ENCODE assay signal across 1 cellular context in genomic region chr2:97995734-97996624, GRCh38.
TF ChIP-seq lines count a peak whose summit lies in the region.

A gene with protein sequence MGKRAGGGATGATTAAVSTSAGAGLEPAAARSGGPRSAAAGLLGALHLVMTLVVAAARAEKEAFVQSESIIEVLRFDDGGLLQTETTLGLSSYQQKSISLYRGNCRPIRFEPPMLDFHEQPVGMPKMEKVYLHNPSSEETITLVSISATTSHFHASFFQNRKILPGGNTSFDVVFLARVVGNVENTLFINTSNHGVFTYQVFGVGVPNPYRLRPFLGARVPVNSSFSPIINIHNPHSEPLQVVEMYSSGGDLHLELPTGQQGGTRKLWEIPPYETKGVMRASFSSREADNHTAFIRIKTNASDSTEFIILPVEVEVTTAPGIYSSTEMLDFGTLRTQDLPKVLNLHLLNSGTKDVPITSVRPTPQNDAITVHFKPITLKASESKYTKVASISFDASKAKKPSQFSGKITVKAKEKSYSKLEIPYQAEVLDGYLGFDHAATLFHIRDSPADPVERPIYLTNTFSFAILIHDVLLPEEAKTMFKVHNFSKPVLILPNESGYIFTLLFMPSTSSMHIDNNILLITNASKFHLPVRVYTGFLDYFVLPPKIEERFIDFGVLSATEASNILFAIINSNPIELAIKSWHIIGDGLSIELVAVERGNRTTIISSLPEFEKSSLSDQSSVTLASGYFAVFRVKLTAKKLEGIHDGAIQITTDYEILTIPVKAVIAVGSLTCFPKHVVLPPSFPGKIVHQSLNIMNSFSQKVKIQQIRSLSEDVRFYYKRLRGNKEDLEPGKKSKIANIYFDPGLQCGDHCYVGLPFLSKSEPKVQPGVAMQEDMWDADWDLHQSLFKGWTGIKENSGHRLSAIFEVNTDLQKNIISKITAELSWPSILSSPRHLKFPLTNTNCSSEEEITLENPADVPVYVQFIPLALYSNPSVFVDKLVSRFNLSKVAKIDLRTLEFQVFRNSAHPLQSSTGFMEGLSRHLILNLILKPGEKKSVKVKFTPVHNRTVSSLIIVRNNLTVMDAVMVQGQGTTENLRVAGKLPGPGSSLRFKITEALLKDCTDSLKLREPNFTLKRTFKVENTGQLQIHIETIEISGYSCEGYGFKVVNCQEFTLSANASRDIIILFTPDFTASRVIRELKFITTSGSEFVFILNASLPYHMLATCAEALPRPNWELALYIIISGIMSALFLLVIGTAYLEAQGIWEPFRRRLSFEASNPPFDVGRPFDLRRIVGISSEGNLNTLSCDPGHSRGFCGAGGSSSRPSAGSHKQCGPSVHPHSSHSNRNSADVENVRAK (N-terminal part only) (minus strand): TSS chr2:97995948. CDS start chr2:97995662, 286 bp downstream.

TF ChIP-seq in HepG2, 621 proteins besides CTCF, POLR2A, EP300 and RAD21 (continued from another document and continues in another):
- TF ChIP-seq, protein P1, sequence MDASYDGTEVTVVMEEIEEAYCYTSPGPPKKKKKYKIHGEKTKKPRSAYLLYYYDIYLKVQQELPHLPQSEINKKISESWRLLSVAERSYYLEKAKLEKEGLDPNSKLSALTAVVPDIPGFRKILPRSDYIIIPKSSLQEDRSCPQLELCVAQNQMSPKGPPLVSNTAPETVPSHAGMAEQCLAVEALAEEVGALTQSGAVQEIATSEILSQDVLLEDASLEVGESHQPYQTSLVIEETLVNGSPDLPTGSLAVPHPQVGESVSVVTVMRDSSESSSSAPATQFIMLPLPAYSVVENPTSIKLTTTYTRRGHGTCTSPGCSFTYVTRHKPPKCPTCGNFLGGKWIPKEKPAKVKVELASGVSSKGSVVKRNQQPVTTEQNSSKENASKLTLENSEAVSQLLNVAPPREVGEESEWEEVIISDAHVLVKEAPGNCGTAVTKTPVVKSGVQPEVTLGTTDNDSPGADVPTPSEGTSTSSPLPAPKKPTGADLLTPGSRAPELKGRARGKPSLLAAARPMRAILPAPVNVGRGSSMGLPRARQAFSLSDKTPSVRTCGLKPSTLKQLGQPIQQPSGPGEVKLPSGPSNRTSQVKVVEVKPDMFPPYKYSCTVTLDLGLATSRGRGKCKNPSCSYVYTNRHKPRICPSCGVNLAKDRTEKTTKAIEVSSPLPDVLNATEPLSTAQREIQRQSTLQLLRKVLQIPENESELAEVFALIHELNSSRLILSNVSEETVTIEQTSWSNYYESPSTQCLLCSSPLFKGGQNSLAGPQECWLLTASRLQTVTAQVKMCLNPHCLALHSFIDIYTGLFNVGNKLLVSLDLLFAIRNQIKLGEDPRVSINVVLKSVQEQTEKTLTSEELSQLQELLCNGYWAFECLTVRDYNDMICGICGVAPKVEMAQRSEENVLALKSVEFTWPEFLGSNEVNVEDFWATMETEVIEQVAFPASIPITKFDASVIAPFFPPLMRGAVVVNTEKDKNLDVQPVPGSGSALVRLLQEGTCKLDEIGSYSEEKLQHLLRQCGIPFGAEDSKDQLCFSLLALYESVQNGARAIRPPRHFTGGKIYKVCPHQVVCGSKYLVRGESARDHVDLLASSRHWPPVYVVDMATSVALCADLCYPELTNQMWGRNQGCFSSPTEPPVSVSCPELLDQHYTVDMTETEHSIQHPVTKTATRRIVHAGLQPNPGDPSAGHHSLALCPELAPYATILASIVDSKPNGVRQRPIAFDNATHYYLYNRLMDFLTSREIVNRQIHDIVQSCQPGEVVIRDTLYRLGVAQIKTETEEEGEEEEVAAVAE (CRISPR knock-in tag; IDR thresholded peaks at IDR 0.05; ENCODE audit: borderline replicate concordance): peak; percentile 82
- TF ChIP-seq ZNF225 (CRISPR knock-in tag; IDR thresholded peaks at IDR 0.05) (peak; percentile 94), ZC3H13 (CRISPR knock-in tag; IDR thresholded peaks at IDR 0.05) (peak; percentile 87; the same call in 1 of the 2 replicates), NCOA2 (CRISPR knock-in tag; IDR thresholded peaks at IDR 0.05) (no peak; the same call in 1 of the 2 replicates), ZNF17 (CRISPR knock-in tag; IDR thresholded peaks at IDR 0.05) (no peak), TCF7L2 (IDR thresholded peaks at IDR 0.05; ENCODE audit: low read depth, low read length) (no peak), ZNF3 (CRISPR knock-in tag; IDR thresholded peaks at IDR 0.05) (no peak), GTF2F1 (IDR thresholded peaks at IDR 0.05; ENCODE audit: low read length) (no peak), ZNF775 (CRISPR knock-in tag; IDR thresholded peaks at IDR 0.05; ENCODE audit: borderline replicate concordance) (0 out of 2 replicates have a peak, but pooled peaks have one; percentile 12), BCL6 (CRISPR knock-in tag; IDR thresholded peaks at IDR 0.05) (peak; percentile 63), THYN1 (CRISPR knock-in tag; IDR thresholded peaks at IDR 0.05; ENCODE audit: borderline replicate concordance, low read depth) (0 out of 2 replicates have a peak, but pooled peaks have one; percentile 68), ZNF773 (CRISPR knock-in tag; IDR thresholded peaks at IDR 0.05; ENCODE audit: borderline replicate concordance) (no peak; the same call in none of the 2 replicates), ZNF703 (CRISPR knock-in tag; IDR thresholded peaks at IDR 0.05; ENCODE audit: borderline replicate concordance) (0 out of 2 replicates have a peak, but pooled peaks have one; percentile 55), IRF2 (CRISPR knock-in tag; IDR thresholded peaks at IDR 0.05) (peak; percentile 74; the same call in 1 of the 2 replicates), CSRNP2 (CRISPR knock-in tag; conservative IDR thresholded peaks at IDR 0.05; ENCODE audit: low read depth) (no peak), RERE (CRISPR knock-in tag; IDR thresholded peaks at IDR 0.05; ENCODE audit: low read depth) (no peak; the same call in 1 of the 2 replicates), IKZF5 (CRISPR knock-in tag; IDR thresholded peaks at IDR 0.05) (peak; percentile 94), ZNF329 (CRISPR knock-in tag; IDR thresholded peaks at IDR 0.05; ENCODE audit: low read depth) (peak; percentile 91), ZNF160 (CRISPR knock-in tag; IDR thresholded peaks at IDR 0.05) (no peak; the same call in none of the 2 replicates), ZNF597 (CRISPR knock-in tag; IDR thresholded peaks at IDR 0.05) (no peak), TARDBP (CRISPR knock-in tag; IDR thresholded peaks at IDR 0.05) (peak; percentile 70; the same call in 1 of the 2 replicates), PLRG1 (conservative IDR thresholded peaks at IDR 0.05) (no peak), GZF1 (CRISPR knock-in tag; IDR thresholded peaks at IDR 0.05) (peak; percentile 42; the same call in 1 of the 2 replicates)
- TF ChIP-seq, protein P2, sequence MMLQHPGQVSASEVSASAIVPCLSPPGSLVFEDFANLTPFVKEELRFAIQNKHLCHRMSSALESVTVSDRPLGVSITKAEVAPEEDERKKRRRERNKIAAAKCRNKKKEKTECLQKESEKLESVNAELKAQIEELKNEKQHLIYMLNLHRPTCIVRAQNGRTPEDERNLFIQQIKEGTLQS (CRISPR knock-in tag; IDR thresholded peaks at IDR 0.05): peak; percentile 19
- TF ChIP-seq, protein P3, sequence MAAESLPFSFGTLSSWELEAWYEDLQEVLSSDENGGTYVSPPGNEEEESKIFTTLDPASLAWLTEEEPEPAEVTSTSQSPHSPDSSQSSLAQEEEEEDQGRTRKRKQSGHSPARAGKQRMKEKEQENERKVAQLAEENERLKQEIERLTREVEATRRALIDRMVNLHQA (CRISPR knock-in tag; IDR thresholded peaks at IDR 0.05): no peak
- TF ChIP-seq, protein P4, sequence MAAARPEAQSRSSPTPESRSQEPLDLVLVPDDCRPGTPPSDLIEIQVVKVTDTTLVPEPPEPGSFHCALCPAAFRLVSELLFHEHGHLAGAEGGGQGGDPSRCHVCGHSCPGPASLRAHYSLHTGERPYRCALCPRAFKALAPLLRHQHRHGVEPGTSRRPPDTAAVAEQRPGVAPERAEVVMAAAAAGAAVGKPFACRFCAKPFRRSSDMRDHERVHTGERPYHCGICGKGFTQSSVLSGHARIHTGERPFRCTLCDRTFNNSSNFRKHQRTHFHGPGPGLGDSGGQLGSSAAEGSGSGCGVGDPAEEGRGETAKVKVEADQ (CRISPR knock-in tag; IDR thresholded peaks at IDR 0.05; ENCODE audit: borderline replicate concordance): peak; percentile 71
- TF ChIP-seq, protein P5, sequence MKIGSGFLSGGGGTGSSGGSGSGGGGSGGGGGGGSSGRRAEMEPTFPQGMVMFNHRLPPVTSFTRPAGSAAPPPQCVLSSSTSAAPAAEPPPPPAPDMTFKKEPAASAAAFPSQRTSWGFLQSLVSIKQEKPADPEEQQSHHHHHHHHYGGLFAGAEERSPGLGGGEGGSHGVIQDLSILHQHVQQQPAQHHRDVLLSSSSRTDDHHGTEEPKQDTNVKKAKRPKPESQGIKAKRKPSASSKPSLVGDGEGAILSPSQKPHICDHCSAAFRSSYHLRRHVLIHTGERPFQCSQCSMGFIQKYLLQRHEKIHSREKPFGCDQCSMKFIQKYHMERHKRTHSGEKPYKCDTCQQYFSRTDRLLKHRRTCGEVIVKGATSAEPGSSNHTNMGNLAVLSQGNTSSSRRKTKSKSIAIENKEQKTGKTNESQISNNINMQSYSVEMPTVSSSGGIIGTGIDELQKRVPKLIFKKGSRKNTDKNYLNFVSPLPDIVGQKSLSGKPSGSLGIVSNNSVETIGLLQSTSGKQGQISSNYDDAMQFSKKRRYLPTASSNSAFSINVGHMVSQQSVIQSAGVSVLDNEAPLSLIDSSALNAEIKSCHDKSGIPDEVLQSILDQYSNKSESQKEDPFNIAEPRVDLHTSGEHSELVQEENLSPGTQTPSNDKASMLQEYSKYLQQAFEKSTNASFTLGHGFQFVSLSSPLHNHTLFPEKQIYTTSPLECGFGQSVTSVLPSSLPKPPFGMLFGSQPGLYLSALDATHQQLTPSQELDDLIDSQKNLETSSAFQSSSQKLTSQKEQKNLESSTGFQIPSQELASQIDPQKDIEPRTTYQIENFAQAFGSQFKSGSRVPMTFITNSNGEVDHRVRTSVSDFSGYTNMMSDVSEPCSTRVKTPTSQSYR (CRISPR knock-in tag; IDR thresholded peaks at IDR 0.05; ENCODE audit: borderline replicate concordance): no peak; the same call in 1 of the 2 replicates
- TF ChIP-seq, protein P6, sequence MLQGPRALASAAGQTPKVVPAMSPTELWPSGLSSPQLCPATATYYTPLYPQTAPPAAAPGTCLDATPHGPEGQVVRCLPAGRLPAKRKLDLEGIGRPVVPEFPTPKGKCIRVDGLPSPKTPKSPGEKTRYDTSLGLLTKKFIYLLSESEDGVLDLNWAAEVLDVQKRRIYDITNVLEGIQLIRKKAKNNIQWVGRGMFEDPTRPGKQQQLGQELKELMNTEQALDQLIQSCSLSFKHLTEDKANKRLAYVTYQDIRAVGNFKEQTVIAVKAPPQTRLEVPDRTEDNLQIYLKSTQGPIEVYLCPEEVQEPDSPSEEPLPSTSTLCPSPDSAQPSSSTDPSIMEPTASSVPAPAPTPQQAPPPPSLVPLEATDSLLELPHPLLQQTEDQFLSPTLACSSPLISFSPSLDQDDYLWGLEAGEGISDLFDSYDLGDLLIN (CRISPR knock-in tag; IDR thresholded peaks at IDR 0.05; ENCODE audit: borderline replicate concordance): peak; percentile 91; the same call in 1 of the 2 replicates
